18 cellular contexts compared by ENCODE assay signal in the genomic region with DNA sequence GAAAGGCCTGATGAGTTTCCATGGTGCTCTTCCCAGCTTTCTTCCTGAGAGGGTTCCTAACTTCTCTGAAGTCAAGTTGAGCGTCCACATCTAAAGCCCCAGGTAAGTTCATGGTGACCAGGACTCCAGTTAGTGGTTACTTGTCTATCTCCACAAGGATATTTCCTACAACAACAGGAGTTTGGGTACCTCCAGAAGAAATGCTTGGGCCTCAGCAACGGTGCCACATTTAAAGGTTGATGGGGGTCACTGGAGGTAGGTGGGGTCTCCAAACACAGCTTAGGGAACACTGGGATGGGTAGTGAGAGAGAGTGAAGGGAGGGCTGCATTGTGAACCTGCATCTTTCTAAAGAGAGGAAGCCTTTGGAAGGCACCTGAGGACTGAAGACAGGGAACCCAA.
A peak's percentile ranks its signal among the peaks of the same experiment; 100 is the strongest.
DNase-seq lines count a peak whose midpoint lies in the region; TF ChIP-seq lines count a peak whose summit lies in the region.
"Had no signal": no experiment of that assay in that cellular context is flagged by ENCODE, and none has a peak within 500 bp of the region (broad histone marks: within the 10 kb centered on the region; RNA-seq: fewer than 3 reads in every experiment).

No MANE protein-coding gene starts in this region.

- H3K27ac Mint-ChIP-seq in type B pancreatic cell = no peak overlapping the region
- H3K27ac Mint-ChIP-seq: CD14-positive monocyte; CD4-positive, alpha-beta memory T cell; CD4-positive, CD25-positive, alpha-beta regulatory T cell; CD8-positive, alpha-beta memory T cell had no signal

- no peak for TF ChIP-seq POLR2A in Peyer's patch (IDR thresholded peaks at IDR 0.05)

- DNase-seq in ecto neural progenitor cell (ENCODE audit: low spot score) = peak; percentile 24
- peak; percentile 4 for DNase-seq in islet precursor cell
- DNase-seq in type B pancreatic cell (ENCODE audit: extremely low spot score, unreplicated experiment) = peak; percentile 4
- DNase-seq in retina = no peak
- no peak for DNase-seq in GM19238 (ENCODE audit: insufficient read length, low spot score)
- DNase-seq in Peyer's patch = no peak
- DNase-seq: 8988T; ACHN; BE2C; C1 segment of cervical spinal cord; CD4-positive, alpha-beta memory T cell; CD4-positive, CD25-positive, alpha-beta regulatory T cell; CD8-positive, alpha-beta memory T cell; COR-L47; DMS79 treated with DMSO at 0.1 percent for 48 hours; GF-D8 had no signal

- H3K9me3 ChIP-seq in Peyer's patch = no peaks in the 10 kb centered on the region
- H3K9me3 ChIP-seq: BE2C, BLaER1 had no signal

- peaks cover under 1% of the 10 kb centered on the region for H3K4me1 Mint-ChIP-seq in type B pancreatic cell (ENCODE audit: unreplicated experiment)
- H3K4me1 Mint-ChIP-seq: CD14-positive monocyte; CD4-positive, alpha-beta memory T cell; CD4-positive, CD25-positive, alpha-beta regulatory T cell; CD8-positive, alpha-beta memory T cell had no signal

- no peaks in the 10 kb centered on the region for H3K27me3 ChIP-seq in Peyer's patch
- H3K27me3 ChIP-seq: BLaER1 had no signal

- peaks cover 21% of the 10 kb centered on the region for H3K27me3 Mint-ChIP-seq in type B pancreatic cell

- no peaks in the 10 kb centered on the region for H3K36me3 Mint-ChIP-seq in type B pancreatic cell
- H3K36me3 Mint-ChIP-seq: CD14-positive monocyte; CD4-positive, alpha-beta memory T cell; CD4-positive, CD25-positive, alpha-beta regulatory T cell; CD8-positive, alpha-beta memory T cell had no signal

- no peak overlapping the region for H3K27ac ChIP-seq in Peyer's patch
- H3K27ac ChIP-seq: BLaER1 had no signal

- TF ChIP-seq CTCF in type B pancreatic cell (conservative IDR thresholded peaks at IDR 0.05) (no peak), Peyer's patch (IDR thresholded peaks at IDR 0.05) (no peak)

- no peaks in the 10 kb centered on the region for H3K9me3 Mint-ChIP-seq in type B pancreatic cell

- H3K4me3 ChIP-seq in Peyer's patch = no peak overlapping the region
- H3K4me3 ChIP-seq: BLaER1 had no signal

- H3K36me3 ChIP-seq in Peyer's patch = no peaks in the 10 kb centered on the region
- H3K36me3 ChIP-seq: BE2C, BLaER1 had no signal

- no peak overlapping the region for H3K4me3 Mint-ChIP-seq in type B pancreatic cell
- H3K4me3 Mint-ChIP-seq: CD14-positive monocyte; CD4-positive, alpha-beta memory T cell; CD4-positive, CD25-positive, alpha-beta regulatory T cell; CD8-positive, alpha-beta memory T cell had no signal

- H3K4me1 ChIP-seq in Peyer's patch = no peaks in the 10 kb centered on the region
- H3K4me1 ChIP-seq: BE2C had no signal

Comparison
In these comparisons a context has a peak if more than half of its experiments do, and no peak if none do; other contexts are left out.
1. DNase-seq: peak in ecto neural progenitor cell (single experiment), islet precursor cell (single experiment) and type B pancreatic cell (single experiment); none in retina (single experiment), GM19238 (single experiment) and Peyer's patch (0 of 3).